In the genomic region with DNA sequence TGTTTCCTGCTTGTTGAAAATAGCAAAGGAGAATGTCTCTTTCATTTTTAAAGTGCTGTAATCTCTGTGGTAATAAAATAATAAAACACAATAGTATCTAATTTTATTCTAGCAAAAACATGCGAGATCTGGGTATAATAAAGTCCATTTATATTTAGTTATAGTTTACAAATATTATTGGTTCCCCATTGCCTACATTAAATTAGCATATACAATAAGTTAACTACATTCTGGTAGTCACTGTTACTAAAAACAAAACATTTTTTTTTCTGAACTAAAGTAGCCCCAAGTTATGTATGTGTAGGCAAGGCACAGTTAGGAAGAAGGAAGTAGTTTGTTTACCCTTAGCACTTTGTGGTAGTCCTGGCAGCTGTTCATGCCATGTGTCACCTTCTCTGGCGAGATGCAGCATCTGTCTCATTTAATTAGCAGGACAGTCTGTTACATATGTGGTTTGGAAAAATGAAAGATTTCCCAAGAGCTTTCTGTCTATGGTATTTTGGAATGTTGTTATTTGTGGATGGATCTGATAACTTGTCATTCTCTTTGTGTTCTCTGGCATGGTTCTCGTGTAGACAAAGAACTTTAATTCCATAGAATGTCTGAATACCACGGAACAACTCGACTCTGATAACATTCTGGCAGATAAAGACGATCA, we compare ENCODE assay signal across 9 cellular contexts.
A peak's percentile ranks its signal among the peaks of the same experiment; 100 is the strongest.
DNase-seq lines count a peak whose midpoint lies in the region; ATAC-seq lines count a peak whose summit lies in the region.
"Had no signal": no experiment of that assay in that cellular context is flagged by ENCODE, and none has a peak within 500 bp of the region (broad histone marks: within the 10 kb centered on the region; RNA-seq: fewer than 3 reads in every experiment).

No MANE protein-coding gene starts in this region.

- DNase-seq in Caki2 (ENCODE audit: low read depth), result peak; percentile 43
- DNase-seq in Kasumi-1 (lab: John Stamatoyannopoulos, UW), result peak; percentile 41 to 72
- DNase-seq in astrocyte of the hippocampus (ENCODE audit: low read depth, low spot score), result peak; percentile 89
- DNase-seq in mesendoderm, result peak; percentile 42
- no peak for DNase-seq in NCI-H2081 treated with DMSO at 0.1 percent for 48 hours (lab: John Stamatoyannopoulos, UW)
- DNase-seq in globus pallidus (ENCODE audit: low spot score), result no peak
- DNase-seq in T-helper 9 cell, result no peak
- DNase-seq: DMS153 had no signal

- no peaks in the 10 kb centered on the region for H3K36me3 ChIP-seq in mesendoderm (ENCODE audit: control insufficient read depth, insufficient read depth, low read length)

- H3K9ac ChIP-seq in mesendoderm (ENCODE audit: low read length), result no peak overlapping the region

- H3K27ac ChIP-seq in mesendoderm (ENCODE audit: low read depth, low read length), result no peak overlapping the region

- H3K79me2 ChIP-seq in mesendoderm (ENCODE audit: control insufficient read depth, insufficient read depth, low read length), result no peaks in the 10 kb centered on the region

- H4K5ac ChIP-seq in mesendoderm (ENCODE audit: low read length), result no peak overlapping the region

- H2BK5ac ChIP-seq in mesendoderm (ENCODE audit: low read length), result no peak overlapping the region

- no peak overlapping the region for H3K4me2 ChIP-seq in mesendoderm (ENCODE audit: low read length)

- H2BK15ac ChIP-seq in mesendoderm (replicated peaks; ENCODE audit: low read depth), result no peak overlapping the region

- no peak overlapping the region for H3K56ac ChIP-seq in mesendoderm (ENCODE audit: low read length)

- in situ Hi-C loops in Caki2 (cut with HindIII; ENCODE audit: low pct_unique_long_range_greater_than_20kb, low sequenced_read_pairs), result no loop called here

- no peaks in the 10 kb centered on the region for H3K79me1 ChIP-seq in mesendoderm (ENCODE audit: low read length)

- no CpG with 5 or more reads among the region's 6 CpGs for WGBS in mesendoderm (ENCODE audit: extremely low coverage, insufficient coverage, low lambda C conversion rate)

- H4K8ac ChIP-seq in mesendoderm (ENCODE audit: low read depth, low read length), result no peak overlapping the region

- H3K27me3 ChIP-seq in mesendoderm (ENCODE audit: insufficient read depth, low read length, poor library complexity), result no peaks in the 10 kb centered on the region

- H3K4ac ChIP-seq in mesendoderm (ENCODE audit: low read depth, low read length), result no peak overlapping the region

- no peak overlapping the region for H2BK120ac ChIP-seq in mesendoderm (ENCODE audit: low read depth, low read length)

- ATAC-seq in HG02588 (IDR thresholded peaks at IDR 0.05; ENCODE audit: unreplicated experiment), result no peak

- no peak overlapping the region for H3K4me3 ChIP-seq in mesendoderm (ENCODE audit: low read length)

- H3K23ac ChIP-seq in mesendoderm (ENCODE audit: low read length), result no peak overlapping the region

- no peak overlapping the region for H2AK5ac ChIP-seq in mesendoderm (ENCODE audit: low read length)

- H3K18ac ChIP-seq in mesendoderm (ENCODE audit: low read length), result no peak overlapping the region

- H3K4me1 ChIP-seq in mesendoderm (ENCODE audit: control insufficient read depth, low read depth, low read length), result no peaks in the 10 kb centered on the region

Comparison
In these comparisons a context has a peak if more than half of its experiments do, and no peak if none do; other contexts are left out.
1. DNase-seq: peak in Caki2 (single experiment), Kasumi-1 (2 of 2), astrocyte of the hippocampus (single experiment) and mesendoderm (single experiment); none in NCI-H2081 treated with DMSO at 0.1 percent for 48 hours (single experiment), globus pallidus (single experiment) and T-helper 9 cell (single experiment).